ENCODE assay signal across 10 cellular contexts in the genomic region with DNA sequence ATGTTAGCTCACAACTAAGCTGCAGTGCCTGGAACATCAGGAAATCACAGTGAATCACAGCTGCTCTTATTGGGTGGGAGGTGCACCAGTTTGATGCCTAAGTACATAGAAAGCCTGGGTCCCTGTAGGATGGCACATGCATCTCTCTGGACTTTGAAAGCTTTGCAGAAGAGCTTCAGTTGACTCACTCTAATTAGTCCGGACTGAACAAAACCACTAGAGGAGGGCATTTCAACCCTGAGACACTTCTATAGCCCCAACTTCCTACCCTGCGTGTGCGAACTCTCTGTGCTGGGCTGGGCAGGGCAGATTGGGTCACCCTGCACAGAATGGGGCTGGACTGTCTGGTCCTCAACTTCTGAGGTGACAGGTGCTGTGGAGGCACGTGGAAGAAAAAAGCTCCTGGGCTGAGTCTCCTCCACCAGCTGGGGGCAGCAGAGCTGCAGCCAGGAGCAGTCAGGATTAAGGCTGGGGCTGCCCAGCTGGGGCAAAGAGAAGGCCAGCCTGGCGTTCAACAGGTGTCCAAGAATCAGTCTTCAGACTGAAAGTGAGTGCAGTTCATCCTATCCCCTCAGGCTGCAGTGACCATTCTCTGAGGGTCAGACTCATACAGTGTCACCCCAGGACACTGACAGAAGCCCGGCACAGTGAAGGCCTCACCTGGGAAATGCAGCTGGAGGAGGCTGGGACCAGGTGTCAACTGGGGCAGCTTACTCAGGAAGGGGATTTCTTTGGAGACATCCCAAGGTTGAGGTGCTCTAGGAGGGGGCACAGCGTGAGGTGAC. TPM values are rescaled to one million over a fixed set of nuclear protein-coding genes. Genes with fewer than 3 reads are reported as not detected.
DNase-seq lines count a peak whose midpoint lies in the region; ATAC-seq, FAIRE-seq and TF ChIP-seq lines count a peak whose summit lies in the region.
"Had no signal": no experiment of that assay in that cellular context is flagged by ENCODE, and none has a peak within 500 bp of the region (broad histone marks: within the 10 kb centered on the region; RNA-seq: fewer than 3 reads in every experiment).

No MANE protein-coding gene starts in this region.

- DNase-seq in CD14-positive monocyte (ENCODE audit: low spot score), result no peak
- DNase-seq in GM18507 (ENCODE audit: extremely low spot score, insufficient read length, low read depth), result no peak
- DNase-seq in SW480 (ENCODE audit: low spot score), result peak; percentile 35
- DNase-seq in glutamatergic neuron, result peak; percentile 62
- DNase-seq in stimulated activated naive B cell treated with anti-CD40 and anti-IgM and Interleukin-4, amounts not matched to agents 10 μg/mL and 1 μg/mL and 100 μg/mL, for 72 hours, result peak; percentile 35
- DNase-seq in KG1 (lab: John Stamatoyannopoulos, UW), result no peak
- DNase-seq in HuH-7.5 (ENCODE audit: low spot score), result no peak
- no peak for DNase-seq in activated T-cell treated with anti-CD3 and anti-CD28 coated beads, Interleukin-2, amount 50 U/mL, for 1 hour

- FAIRE-seq in GM18507 (lab: Jason Lieb, UNC), result peak; percentile 86

- H3K27me3 Mint-ChIP-seq in CD14-positive monocyte (ENCODE audit: low read depth in 3 of 3), result peaks cover 0 to 5% (median 3%) of the 10 kb centered on the region in 3 donors
- H3K27me3 Mint-ChIP-seq in glutamatergic neuron (ENCODE audit: unreplicated experiment), result no peaks in the 10 kb centered on the region
- H3K27me3 Mint-ChIP-seq in stimulated activated naive B cell treated with anti-CD40 and anti-IgM and Interleukin-4, amounts not matched to agents 10 μg/mL and 1 μg/mL and 100 μg/mL, for 72 hours, result peaks cover 0 to 12% of the 10 kb centered on the region in 2 donors

- intact Hi-C loops in CD14-positive monocyte (cut with micrococcal nuclease), result no loop called here

- H3K4me1 Mint-ChIP-seq in CD14-positive monocyte (no peaks in the 10 kb centered on the region), glutamatergic neuron (ENCODE audit: low read depth, unreplicated experiment) (peaks cover 8% of the 10 kb centered on the region)
- peaks cover 2 to 18% of the 10 kb centered on the region in 2 donors for H3K4me1 Mint-ChIP-seq in stimulated activated naive B cell treated with anti-CD40 and anti-IgM and Interleukin-4, amounts not matched to agents 10 μg/mL and 1 μg/mL and 100 μg/mL, for 72 hours

- peaks cover 0 to 6% (median 0%) of the 10 kb centered on the region in 7 donors for H3K9me3 Mint-ChIP-seq in CD14-positive monocyte
- H3K9me3 Mint-ChIP-seq in glutamatergic neuron (ENCODE audit: unreplicated experiment), result peaks cover 2% of the 10 kb centered on the region
- no peaks in the 10 kb centered on the region for H3K9me3 Mint-ChIP-seq in stimulated activated naive B cell treated with anti-CD40 and anti-IgM and Interleukin-4, amounts not matched to agents 10 μg/mL and 1 μg/mL and 100 μg/mL, for 72 hours

- H3K4me3 Mint-ChIP-seq in CD14-positive monocyte (no peak overlapping the region), glutamatergic neuron (ENCODE audit: unreplicated experiment) (no peak overlapping the region)
- H3K4me3 Mint-ChIP-seq in stimulated activated naive B cell treated with anti-CD40 and anti-IgM and Interleukin-4, amounts not matched to agents 10 μg/mL and 1 μg/mL and 100 μg/mL, for 72 hours, result no peak overlapping the region

- TF ChIP-seq CTCF in CD14-positive monocyte (IDR thresholded peaks at IDR 0.05) (peak; percentile 36), glutamatergic neuron (IDR thresholded peaks at IDR 0.05; ENCODE audit: partially characterized antibody, unreplicated experiment) (peak; percentile 51)

- H3K27ac Mint-ChIP-seq in CD14-positive monocyte (no peak overlapping the region), glutamatergic neuron (ENCODE audit: unreplicated experiment) (no peak overlapping the region)
- no peak overlapping the region for H3K27ac Mint-ChIP-seq in stimulated activated naive B cell treated with anti-CD40 and anti-IgM and Interleukin-4, amounts not matched to agents 10 μg/mL and 1 μg/mL and 100 μg/mL, for 72 hours

- peak; percentile 88 to 93 for ATAC-seq in stimulated activated naive B cell treated with anti-CD40 and anti-IgM and Interleukin-4, amounts not matched to agents 10 μg/mL and 1 μg/mL and 100 μg/mL, for 72 hours (replicated peaks)

- H3K36me3 Mint-ChIP-seq in CD14-positive monocyte, result no peaks in the 10 kb centered on the region
- peaks cover 15% of the 10 kb centered on the region for H3K36me3 Mint-ChIP-seq in glutamatergic neuron (ENCODE audit: unreplicated experiment)
- H3K36me3 Mint-ChIP-seq in stimulated activated naive B cell treated with anti-CD40 and anti-IgM and Interleukin-4, amounts not matched to agents 10 μg/mL and 1 μg/mL and 100 μg/mL, for 72 hours, result peaks cover 0 to 3% of the 10 kb centered on the region in 2 donors

RNA-seq across cellular contexts. Expression of gene GGTLC2, which starts 22.1 kb away (rescaled TPM):
- polyA plus RNA-seq in CD14-positive monocyte, result not detected
- total RNA-seq in glutamatergic neuron (ENCODE audit: unreplicated experiment), result not detected
- total RNA-seq: NCI-H460, subcutaneous adipose tissue had no signal

Comparison
In these comparisons a context has a peak if more than half of its experiments do, and no peak if none do; other contexts are left out.
1. DNase-seq: peak in SW480 (single experiment), glutamatergic neuron (single experiment) and stimulated activated naive B cell treated with anti-CD40 and anti-IgM and Interleukin-4, amounts not matched to agents 10 μg/mL and 1 μg/mL and 100 μg/mL, for 72 hours (single experiment); none in CD14-positive monocyte (single experiment), GM18507 (single experiment), KG1 (single experiment), HuH-7.5 (single experiment) and activated T-cell treated with anti-CD3 and anti-CD28 coated beads, Interleukin-2, amount 50 U/mL, for 1 hour (single experiment).